In genomic region chr5:132283423-132284043, GRCh38 we compare ENCODE assay signal across 8 cellular contexts. TPM values are rescaled to one million over a fixed set of nuclear protein-coding genes. Genes with fewer than 3 reads are reported as not detected.
A peak's percentile ranks its signal among the peaks of the same experiment; 100 is the strongest.
DNase-seq lines count a peak whose midpoint lies in the region; ATAC-seq and TF ChIP-seq lines count a peak whose summit lies in the region.

No MANE protein-coding gene starts in this region.

- POLR2A ChIA-PET in GM10248 (lab: Yijun Ruan, JAX) = no interaction called here

- no peak overlapping the region for H3K4me2 ChIP-seq in GM23338

- H3K79me2 ChIP-seq in GM23338 (replicated peaks; ENCODE audit: insufficient read depth) = no peaks in the 10 kb centered on the region

- H3K9me3 ChIP-seq in Peyer's patch (no peaks in the 10 kb centered on the region), esophagus squamous epithelium (no peaks in the 10 kb centered on the region)

- ATAC-seq in GM23338 = peak; percentile 76
- ATAC-seq in GM21360 (IDR thresholded peaks at IDR 0.05; ENCODE audit: unreplicated experiment) = no peak

- no peaks in the 10 kb centered on the region for H3K9me3 Mint-ChIP-seq in GM23338

- 67% methylated on average over 5 of the region's 5 CpGs for WGBS in esophagus squamous epithelium, 2 donors

- TF ChIP-seq POLR2A in Peyer's patch (IDR thresholded peaks at IDR 0.05) = no peak
- TF ChIP-seq POLR2A in esophagus squamous epithelium (IDR thresholded peaks at IDR 0.05) = no peak

- no peaks in the 10 kb centered on the region for H4K20me1 ChIP-seq in GM23338 (replicated peaks; ENCODE audit: insufficient read depth)

- H3K9me2 ChIP-seq in GM23338 (ENCODE audit: insufficient read depth) = 0 out of 2 replicates have a peak, but pooled peaks cover 4% of the 10 kb centered on the region

- no peaks in the 10 kb centered on the region for H3K36me3 ChIP-seq in GM23338 (ENCODE audit: insufficient read depth)
- no peaks in the 10 kb centered on the region for H3K36me3 ChIP-seq in Peyer's patch
- H3K36me3 ChIP-seq in esophagus squamous epithelium = no peaks in the 10 kb centered on the region

- no peaks in the 10 kb centered on the region for H3K27me3 ChIP-seq in GM23338 (ENCODE audit: insufficient read depth)
- no peaks in the 10 kb centered on the region for H3K27me3 ChIP-seq in Peyer's patch
- no peaks in the 10 kb centered on the region for H3K27me3 ChIP-seq in esophagus squamous epithelium

- no peak overlapping the region for H3K27ac Mint-ChIP-seq in GM23338

- H3K27ac ChIP-seq in GM23338 (ENCODE audit: low read depth) (no peak overlapping the region), Peyer's patch (no peak overlapping the region), esophagus squamous epithelium (no peak overlapping the region)

- H3K4me3 ChIP-seq in GM23338 = no peak overlapping the region
- no peak overlapping the region for H3K4me3 ChIP-seq in Peyer's patch
- H3K4me3 ChIP-seq in esophagus squamous epithelium = no peak overlapping the region

- peak; percentile 70 for DNase-seq in GM23338 (ENCODE audit: low spot score)
- DNase-seq in Peyer's patch = no peak
- DNase-seq in esophagus squamous epithelium (lab: John Stamatoyannopoulos, UW) = no peak
- DNase-seq in renal cortical epithelial cell (ENCODE audit: low read depth) = peak; percentile 48
- no peak for DNase-seq in GM10248 (ENCODE audit: extremely low spot score)
- no peak for DNase-seq in DMS114 treated with DMSO at 0.1 percent for 48 hours (lab: John Stamatoyannopoulos, UW; ENCODE audit: unreplicated experiment)
- DNase-seq in A172 (ENCODE audit: low spot score) = no peak

- H3K4me1 ChIP-seq in GM23338 (ENCODE audit: insufficient read depth) (no peaks in the 10 kb centered on the region), Peyer's patch (peaks cover 0 to 6% (median 1%) of the 10 kb centered on the region in 4 donors), esophagus squamous epithelium (no peaks in the 10 kb centered on the region)

- H3K27me3 Mint-ChIP-seq in GM23338 (ENCODE audit: insufficient read depth, low read depth, poor library complexity) = no peaks in the 10 kb centered on the region

- H3K36me3 Mint-ChIP-seq in GM23338 (ENCODE audit: low read depth) = no peaks in the 10 kb centered on the region; the same call in 2 of the 3 replicates

- no peaks in the 10 kb centered on the region for H3F3A ChIP-seq in GM23338 (replicated peaks; ENCODE audit: low read depth)

- no peak overlapping the region for H3K4me3 Mint-ChIP-seq in GM23338

- CTCF ChIA-PET in GM10248 (lab: Yijun Ruan, JAX) = interaction anchor here (2.4 to 2.8 kb wide), 2 partner anchors 8 to 10 kb away, joined by 8 read pairs; partner anchors contain the start of gene SLC22A4

- no peak overlapping the region for H2AFZ ChIP-seq in GM23338

- peaks cover 3% of the 10 kb centered on the region for H3K4me1 Mint-ChIP-seq in GM23338

- intact Hi-C loops in esophagus squamous epithelium (cut with DNase I) = loop anchor here (10.0 kb wide), 1 partner anchor 91 kb away; no protein-coding TSS in a partner anchor

- peak; percentile 63 for TF ChIP-seq CTCF in GM23338 (conservative IDR thresholded peaks at IDR 0.05; ENCODE audit: low read depth in 2 of 2)
- TF ChIP-seq CTCF in Peyer's patch (IDR thresholded peaks at IDR 0.05) = peak in 4 of 6 experiments; percentile 27 to 57 (median 54)
- TF ChIP-seq CTCF in esophagus squamous epithelium (IDR thresholded peaks at IDR 0.05) = peak in 5 of 6 experiments; percentile 31 to 50 (median 34)
- no peak for TF ChIP-seq CTCF in GM10248 (IDR thresholded peaks at IDR 0.05; ENCODE audit: control extremely low read depth, extremely low read depth, low read depth, missing control alignments)

TF ChIP-seq in GM23338, 12 proteins besides CTCF, POLR2A, EP300 and RAD21:
- TF ChIP-seq ZNF331 (CRISPR knock-in tag; IDR thresholded peaks at IDR 0.05; ENCODE audit: low read depth) = no peak

RNA-seq across cellular contexts. Expression of gene SLC22A4, which starts 10.7 kb away (rescaled TPM):
- total RNA-seq in GM23338 (2014; rRNA removed; shearing (Covaris generic)) = 0.28 and 0.78 TPM in 2 replicates
- 0.12 and 0.40 TPM in 2 replicates for polyA plus RNA-seq in GM23338 (2016; fragmentation: Nextera tagmentation; extraction: Ambion mirVana)
- total RNA-seq in Peyer's patch (10 to 100 TPM in 3 of 4 donors, not detected in 1; 25.5 to 56.6 (median 37.3) TPM), esophagus squamous epithelium (under 1 TPM in 3 of 4 donors, not detected in 1; 0.11 to 0.79 (median 0.38) TPM), renal cortical epithelial cell (1.6 and 8.9 TPM in 2 replicates)
- total RNA-seq in A172 (2014; rRNA removed; shearing (Covaris generic)) = 4.9 and 5.8 TPM in 2 replicates

RNA-seq across cellular contexts. Expression of gene PDLIM4, which starts 26.0 kb away (rescaled TPM):
- total RNA-seq in GM23338 (2014; rRNA removed; shearing (Covaris generic)) = 17.4 and 31.8 TPM in 2 replicates
- 25.2 and 28.0 TPM in 2 replicates for polyA plus RNA-seq in GM23338 (2016; fragmentation: Nextera tagmentation; extraction: Ambion mirVana)
- total RNA-seq in Peyer's patch = 10 to 100 TPM in 3 of 4 donors, 1 to 10 TPM in 1; 4.6 to 27.2 (median 18.5) TPM
- total RNA-seq in esophagus squamous epithelium = 10 to 100 TPM; 16.5 to 79.2 (median 47.7) TPM
- 92.0 and 249 TPM in 2 replicates for total RNA-seq in renal cortical epithelial cell
- 0.05 TPM in 1 of 2 replicates, not detected in the other for total RNA-seq in A172 (2014; rRNA removed; shearing (Covaris generic))

RNA-seq across cellular contexts. Expression of gene P4HA2, which starts 55.9 kb away (rescaled TPM):
- 8.0 and 10.3 TPM in 2 replicates for total RNA-seq in GM23338 (2014; rRNA removed; shearing (Covaris generic))
- 5.9 and 8.1 TPM in 2 replicates for polyA plus RNA-seq in GM23338 (2016; fragmentation: Nextera tagmentation; extraction: Ambion mirVana)
- total RNA-seq in Peyer's patch (10 to 100 TPM; 21.5 to 81.4 (median 51.2) TPM), esophagus squamous epithelium (10 to 100 TPM; 14.7 to 22.2 (median 16.7) TPM), renal cortical epithelial cell (142 and 441 TPM in 2 replicates)
- total RNA-seq in A172 (2014; rRNA removed; shearing (Covaris generic)) = 58.7 and 71.7 TPM in 2 replicates

Comparison
In these comparisons a context has a peak if more than half of its experiments do, and no peak if none do; other contexts are left out.
1. DNase-seq: peak in GM23338 (single experiment) and renal cortical epithelial cell (single experiment); none in Peyer's patch (0 of 3), esophagus squamous epithelium (single experiment), GM10248 (single experiment), DMS114 treated with DMSO at 0.1 percent for 48 hours (single experiment) and A172 (single experiment).